10 cellular contexts compared by ENCODE assay signal in the genomic region with DNA sequence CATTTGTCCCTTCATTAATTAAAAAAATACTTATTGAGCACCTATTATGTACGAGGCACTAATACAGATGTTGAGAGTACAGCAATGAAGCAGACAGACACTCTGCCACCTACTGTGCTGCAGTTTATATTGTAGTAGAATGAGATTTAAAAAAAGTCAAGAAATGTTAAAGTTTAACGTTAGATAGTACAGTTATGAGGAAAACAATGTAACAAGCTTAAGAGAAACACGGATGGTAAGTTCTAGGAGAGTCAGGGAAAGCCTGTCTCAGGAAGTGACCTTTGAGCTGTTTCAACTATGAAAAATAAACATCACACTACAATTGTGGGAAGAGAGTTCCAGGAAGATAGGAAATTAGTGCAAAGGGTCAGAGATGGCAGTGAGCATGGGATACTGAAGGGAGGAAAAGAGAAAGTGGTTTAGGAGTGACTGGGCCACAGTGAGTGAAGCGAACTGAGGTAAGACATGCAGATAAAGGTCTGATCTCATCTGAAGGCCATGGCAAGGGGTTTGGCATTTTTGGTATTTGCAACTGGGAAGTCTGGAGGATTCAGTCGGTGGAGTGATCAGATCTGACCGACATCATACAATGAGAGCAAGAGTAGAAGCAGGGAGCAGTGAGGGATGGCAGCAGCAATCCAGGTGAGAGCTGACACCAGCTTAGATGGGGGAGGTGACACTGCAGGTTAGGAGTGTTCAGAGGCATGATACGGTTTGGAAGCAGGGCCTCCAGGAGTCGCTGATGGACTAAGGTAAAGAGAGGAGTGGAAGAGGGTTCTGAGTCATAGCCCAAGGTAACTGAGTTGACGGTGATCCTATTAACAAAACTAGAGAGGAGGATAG. TPM values are rescaled to one million over a fixed set of nuclear protein-coding genes. Genes with fewer than 3 reads are reported as not detected.
DNase-seq lines count a peak whose midpoint lies in the region; ATAC-seq and TF ChIP-seq lines count a peak whose summit lies in the region.
"Had no signal": no experiment of that assay in that cellular context is flagged by ENCODE, and none has a peak within 500 bp of the region (broad histone marks: within the 10 kb centered on the region; RNA-seq: fewer than 3 reads in every experiment).

No MANE protein-coding gene starts in this region.

- H4K8ac ChIP-seq in trophoblast cell (ENCODE audit: low read depth, low read length), result no peak overlapping the region

- no peak overlapping the region for H3K18ac ChIP-seq in trophoblast cell (ENCODE audit: low read length)

- H3K27me3 ChIP-seq in heart left ventricle (no peaks in the 10 kb centered on the region), trophoblast cell (ENCODE audit: insufficient read depth, low read length) (no peaks in the 10 kb centered on the region)

- TF ChIP-seq CTCF in heart left ventricle (IDR thresholded peaks at IDR 0.05), result no peak

- no peak overlapping the region for H3K14ac ChIP-seq in trophoblast cell (ENCODE audit: low read length)

- no peak overlapping the region for H2AK5ac ChIP-seq in trophoblast cell (ENCODE audit: low read length)

- H3K27ac ChIP-seq in heart left ventricle, result peak overlapping the region in 7 of 12 donors; percentile 0 to 30 (median 23)
- H3K27ac ChIP-seq in trophoblast cell (ENCODE audit: low read depth, low read length), result no peak overlapping the region

- no peak overlapping the region for H3K4me2 ChIP-seq in trophoblast cell (ENCODE audit: low read length)

- H3K9ac ChIP-seq in trophoblast cell (ENCODE audit: low read length), result no peak overlapping the region

- ATAC-seq in heart left ventricle (peak; percentile 5 to 86 (median 72)), GM18505 (IDR thresholded peaks at IDR 0.05; ENCODE audit: unreplicated experiment) (no peak), HG03460 (IDR thresholded peaks at IDR 0.05; ENCODE audit: unreplicated experiment) (no peak)

- H3K79me2 ChIP-seq in trophoblast cell (ENCODE audit: control insufficient read depth, insufficient read depth, low read length, poor library complexity), result no peaks in the 10 kb centered on the region

- no peak overlapping the region for H2BK12ac ChIP-seq in trophoblast cell (ENCODE audit: low read length)

- H2AFZ ChIP-seq in trophoblast cell (ENCODE audit: insufficient read depth, low read length, poor library complexity), result no peak overlapping the region

- peak; percentile 10 for DNase-seq in ELR (ENCODE audit: low read depth)
- peak; percentile 41 for DNase-seq in SW480 (ENCODE audit: low spot score)
- DNase-seq in heart left ventricle, result no peak
- DNase-seq in trophoblast cell, result peak; percentile 49 to 67
- DNase-seq in activated naive CD4-positive, alpha-beta T cell treated with Interleukin-2 at 50 U/mL for 16 hours, result no peak
- no peak for DNase-seq in activated CD4-positive, alpha-beta T cell treated with anti-CD3 and anti-CD28 coated beads for 48 hours
- DNase-seq: activated CD4-positive, alpha-beta memory T cell treated with anti-CD3 and anti-CD28 coated beads, Interleukin-2, amount 10 ng/mL, durations not matched to agents 7 days and 5 days; stimulated activated CD4-positive, alpha-beta T cell treated with anti-CD3 and anti-CD28 coated beads, Interleukin-4, amount 100 ng/mL, for 4 hours had no signal

- H3K23ac ChIP-seq in trophoblast cell (ENCODE audit: low read length), result peak overlapping the region; percentile 28

- no peak overlapping the region for H3K4ac ChIP-seq in trophoblast cell (ENCODE audit: low read depth, low read length)

- H3K9me3 ChIP-seq in heart left ventricle (no peaks in the 10 kb centered on the region), trophoblast cell (ENCODE audit: insufficient read depth, low read depth, low read length) (no peaks in the 10 kb centered on the region)

- no peak for TF ChIP-seq POLR2A in heart left ventricle (IDR thresholded peaks at IDR 0.05)
- no peak for TF ChIP-seq POLR2A in GM18505 (IDR thresholded peaks at IDR 0.05; ENCODE audit: borderline replicate concordance, extremely low read depth, insufficient read depth, insufficient read length)

- H2BK5ac ChIP-seq in trophoblast cell (ENCODE audit: low read depth, low read length, poor library complexity), result no peak overlapping the region

- H3K36me3 ChIP-seq in heart left ventricle, result peaks cover 0 to 26% (median 0%) of the 10 kb centered on the region in 9 donors
- H3K36me3 ChIP-seq in trophoblast cell (ENCODE audit: control insufficient read depth in 1 of 2, insufficient read depth in 2 of 2, low read length in 2 of 2), result no peaks in the 10 kb centered on the region

- peaks cover 0 to 52% (median 9%) of the 10 kb centered on the region in 12 donors for H3K4me1 ChIP-seq in heart left ventricle
- peaks cover 3 to 4% of the 10 kb centered on the region in 2 experiments for H3K4me1 ChIP-seq in trophoblast cell (ENCODE audit: control insufficient read depth in 1 of 2, insufficient read depth in 2 of 2, low read length in 2 of 2)

- H2BK120ac ChIP-seq in trophoblast cell (ENCODE audit: insufficient read depth, low read length, poor library complexity), result no peak overlapping the region

- H4K91ac ChIP-seq in trophoblast cell (ENCODE audit: low read depth, low read length), result no peak overlapping the region

- H3K4me3 ChIP-seq in heart left ventricle (no peak overlapping the region), trophoblast cell (ENCODE audit: low read depth, low read length) (no peak overlapping the region)

- no peak overlapping the region for H4K12ac ChIP-seq in trophoblast cell (ENCODE audit: low read depth, low read length)

- intact Hi-C loops in heart left ventricle (cut with DNase I), result loop anchor here in 3 of 10 donors (2.0 to 10.0 kb wide), 3 partner anchors 28 to 352 kb away; partner anchors contain the start of gene PLSCR4 (in 1 of the 3)

- no peaks in the 10 kb centered on the region for H3K79me1 ChIP-seq in trophoblast cell (ENCODE audit: low read length)

- 65 to 71% (median 66%) methylated on average over 9 of the region's 9 CpGs for WGBS in heart left ventricle, 4 donors
- WGBS in trophoblast cell (ENCODE audit: extremely low coverage, insufficient coverage, insufficient read length), result 100% methylated on average over 1 of the region's 9 CpGs

RNA-seq across cellular contexts. Expression of gene PLSCR4, which starts 28.5 kb away (rescaled TPM):
- total RNA-seq in heart left ventricle, result 10 to 100 TPM in 6 of 9 donors, 1 to 10 TPM in 3; 6.2 to 36.3 (median 13.8) TPM
- 1 to 10 TPM; 4.0 to 6.0 TPM for polyA plus RNA-seq in heart left ventricle
- 1.00 and 1.2 TPM in 2 replicates for polyA plus RNA-seq in trophoblast cell (2013)

Comparison
In these comparisons a context has a peak if more than half of its experiments do, and no peak if none do; other contexts are left out.
1. DNase-seq: peak in ELR (single experiment), SW480 (single experiment) and trophoblast cell (2 of 2); none in heart left ventricle (0 of 5), activated naive CD4-positive, alpha-beta T cell treated with Interleukin-2 at 50 U/mL for 16 hours (single experiment) and activated CD4-positive, alpha-beta T cell treated with anti-CD3 and anti-CD28 coated beads for 48 hours (single experiment).
2. ATAC-seq: peak in heart left ventricle (4 of 4); none in GM18505 (single experiment) and HG03460 (single experiment).